In the genomic region with DNA sequence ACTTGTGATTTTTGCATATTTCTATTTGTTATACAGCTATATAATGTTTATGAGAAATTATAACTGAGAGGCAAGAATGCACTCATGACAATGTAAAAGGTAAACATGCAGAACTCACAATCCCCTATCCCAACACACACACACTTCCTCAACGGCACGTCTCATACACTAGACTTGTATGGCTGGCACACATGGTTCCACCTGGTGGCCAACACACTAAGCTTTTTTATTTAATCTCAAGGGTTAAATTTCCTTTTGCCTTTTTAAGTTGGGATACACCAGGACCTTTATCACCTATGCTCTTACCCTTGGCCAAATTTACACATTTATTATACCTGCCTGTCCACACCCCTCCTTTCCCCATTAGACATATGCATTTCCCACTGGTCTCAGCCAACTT, we compare ENCODE assay signal across 16 cellular contexts.
DNase-seq lines count a peak whose midpoint lies in the region; ATAC-seq, FAIRE-seq and TF ChIP-seq lines count a peak whose summit lies in the region.
"Had no signal": no experiment of that assay in that cellular context is flagged by ENCODE, and none has a peak within 500 bp of the region (broad histone marks: within the 10 kb centered on the region; RNA-seq: fewer than 3 reads in every experiment).

No MANE protein-coding gene starts in this region.

- H2AFZ ChIP-seq in HepG2 (ENCODE audit: low read length) = no peak overlapping the region

- TF ChIP-seq POLR2A in HepG2 (IDR thresholded peaks at IDR 0.05; ENCODE audit: insufficient read depth in 1 of 2, low read depth in 2 of 2, low read length in 2 of 2) = no peak
- no peak for TF ChIP-seq POLR2A in right lobe of liver (IDR thresholded peaks at IDR 0.05)
- TF ChIP-seq POLR2A in sigmoid colon (IDR thresholded peaks at IDR 0.05) = no peak

- H3K27ac Mint-ChIP-seq in endodermal cell = no peak overlapping the region
- no peak overlapping the region for H3K27ac Mint-ChIP-seq in stimulated activated effector memory CD8-positive, alpha-beta T cell treated with anti-CD3 and anti-CD28 coated beads, Interleukin-12 subunit alpha, Interleukin-12 subunit beta, amount 100 ng/mL, for 72 hours
- H3K27ac Mint-ChIP-seq: B cell; CD8-positive, alpha-beta T cell had no signal

- no peaks in the 10 kb centered on the region; a peak in 1 of 5 replicates for H3K27me3 ChIP-seq in HepG2 (ENCODE audit: control insufficient read depth in 1 of 2, insufficient read depth in 2 of 2, low read length in 2 of 2)
- H3K27me3 ChIP-seq in right lobe of liver = no peaks in the 10 kb centered on the region
- no peaks in the 10 kb centered on the region for H3K27me3 ChIP-seq in endodermal cell (ENCODE audit: control insufficient read depth, insufficient read depth, low read length, poor library complexity, severe bottlenecking)
- H3K27me3 ChIP-seq in sigmoid colon = no peaks in the 10 kb centered on the region
- H3K27me3 ChIP-seq: SJCRH30 had no signal

- ATAC-seq in HepG2 (no peak), right lobe of liver (no peak)
- no peak for ATAC-seq in stimulated activated effector memory CD8-positive, alpha-beta T cell treated with anti-CD3 and anti-CD28 coated beads, Interleukin-12 subunit alpha, Interleukin-12 subunit beta, amount 100 ng/mL, for 72 hours
- ATAC-seq: CD8-positive, alpha-beta T cell; K562 had no signal

- FAIRE-seq in HepG2 (lab: Jason Lieb, UNC) = no peak
- FAIRE-seq: D721Med, H54, K562 had no signal

- H3K9me3 ChIP-seq in HepG2 (ENCODE audit: low read length) (no peaks in the 10 kb centered on the region), right lobe of liver (no peaks in the 10 kb centered on the region), endodermal cell (ENCODE audit: control insufficient read depth, low read length) (peaks cover 24% of the 10 kb centered on the region), sigmoid colon (peaks cover 0 to 2% (median 0%) of the 10 kb centered on the region in 4 donors)
- H3K9me3 ChIP-seq: SJCRH30 had no signal

- intact Hi-C loops in HepG2 (cut with micrococcal nuclease; ENCODE audit: unreplicated experiment) (no loop called here), right lobe of liver (cut with DNase I) (no loop called here), sigmoid colon (cut with DNase I) (no loop called here)

- WGBS in HepG2 (ENCODE audit: low lambda C conversion rate) = 19% methylated on average over 2 of the region's 2 CpGs
- WGBS in right lobe of liver (ENCODE audit: insufficient coverage, low coverage, low lambda C conversion rate, missing lambda C conversion rate) = 44% methylated on average over 2 of the region's 2 CpGs
- 61 to 76% methylated on average over 2 of the region's 2 CpGs for WGBS in endodermal cell (ENCODE audit: insufficient coverage in 1 of 2, insufficient read length in 1 of 2), 2 experiments
- 32 to 61% methylated on average over 2 of the region's 2 CpGs for WGBS in sigmoid colon, 2 donors

- H3K4me3 Mint-ChIP-seq in endodermal cell = no peak overlapping the region
- H3K4me3 Mint-ChIP-seq in stimulated activated effector memory CD8-positive, alpha-beta T cell treated with anti-CD3 and anti-CD28 coated beads, Interleukin-12 subunit alpha, Interleukin-12 subunit beta, amount 100 ng/mL, for 72 hours = no peak overlapping the region
- H3K4me3 Mint-ChIP-seq: B cell; CD8-positive, alpha-beta T cell had no signal

- in situ Hi-C loops in HepG2 (cut with HindIII; ENCODE audit: extremely low pct_ligation_motif_present, low pct_unique_long_range_greater_than_20kb) = no loop called here

- no peaks in the 10 kb centered on the region for H3K36me3 ChIP-seq in HepG2 (replicated peaks in 1 of 2; ENCODE audit: control insufficient read depth in 1 of 2, insufficient read depth in 2 of 2, low read length in 2 of 2)
- H3K36me3 ChIP-seq in right lobe of liver = no peaks in the 10 kb centered on the region
- no peaks in the 10 kb centered on the region for H3K36me3 ChIP-seq in endodermal cell (ENCODE audit: control insufficient read depth, insufficient read depth, low read length)
- no peaks in the 10 kb centered on the region for H3K36me3 ChIP-seq in sigmoid colon
- H3K36me3 ChIP-seq: SJCRH30 had no signal

- no peak overlapping the region for H3K27ac ChIP-seq in HepG2 (ENCODE audit: extremely low read length, insufficient read depth, low read length)
- H3K27ac ChIP-seq in right lobe of liver = no peak overlapping the region
- no peak overlapping the region for H3K27ac ChIP-seq in endodermal cell (ENCODE audit: low read depth, low read length)
- no peak overlapping the region for H3K27ac ChIP-seq in sigmoid colon
- H3K27ac ChIP-seq: SJCRH30 had no signal

- H3K4me2 ChIP-seq in HepG2 (ENCODE audit: low read depth, low read length) = no peak overlapping the region

- H3K4me1 Mint-ChIP-seq in endodermal cell = peaks cover 50% of the 10 kb centered on the region
- no peaks in the 10 kb centered on the region for H3K4me1 Mint-ChIP-seq in stimulated activated effector memory CD8-positive, alpha-beta T cell treated with anti-CD3 and anti-CD28 coated beads, Interleukin-12 subunit alpha, Interleukin-12 subunit beta, amount 100 ng/mL, for 72 hours

- no peaks in the 10 kb centered on the region for H3K27me3 Mint-ChIP-seq in endodermal cell (ENCODE audit: insufficient read depth)

- H3K4me1 ChIP-seq in HepG2 (ENCODE audit: insufficient read depth, low read length) (peaks cover 38% of the 10 kb centered on the region), right lobe of liver (no peaks in the 10 kb centered on the region), endodermal cell (ENCODE audit: control insufficient read depth, insufficient read depth, low read length) (peaks cover 26% of the 10 kb centered on the region), sigmoid colon (peaks cover 0 to 56% (median 31%) of the 10 kb centered on the region in 4 donors)

- CTCF ChIA-PET in HepG2 (lab: Yijun Ruan, JAX; ENCODE audit: low intra/inter-chr PET ratio, low total read pairs) = no interaction called here

- no peak for TF ChIP-seq RAD21 in HepG2 (CRISPR knock-in tag; IDR thresholded peaks at IDR 0.05)

- TF ChIP-seq CTCF in HepG2 (CRISPR knock-in tag; IDR thresholded peaks at IDR 0.05) (no peak), right lobe of liver (IDR thresholded peaks at IDR 0.05) (no peak), endodermal cell (conservative IDR thresholded peaks at IDR 0.05) (peak; percentile 62), sigmoid colon (IDR thresholded peaks at IDR 0.05) (no peak)

- DNase-seq in HepG2 (ENCODE audit: low spot score) (no peak), right lobe of liver (no peak), NCI-H69 (lab: John Stamatoyannopoulos, UW) (peak; percentile 12), endodermal cell (no peak), MV-4-11 (lab: John Stamatoyannopoulos, UW) (no peak), sigmoid colon (no peak), NCI-H2227 treated with DMSO at 0.1 percent for 48 hours (lab: John Stamatoyannopoulos, UW) (no peak)
- DNase-seq in stimulated activated effector memory CD8-positive, alpha-beta T cell treated with anti-CD3 and anti-CD28 coated beads, Interleukin-12 subunit alpha, Interleukin-12 subunit beta, amount 100 ng/mL, for 72 hours (ENCODE audit: low spot score in 2 of 2) = no peak
- DNase-seq: CD8-positive, alpha-beta T cell; NCI-H1092; NCI-H2107; SJCRH30 had no signal

- POLR2A ChIA-PET in HepG2 (lab: Yijun Ruan, JAX) = no interaction called here

- H3K4me3 ChIP-seq in HepG2 (replicated peaks in 1 of 3; ENCODE audit: insufficient read depth in 1 of 3, low read depth in 2 of 3, low read length in 3 of 3) = no peak overlapping the region
- no peak overlapping the region for H3K4me3 ChIP-seq in right lobe of liver
- H3K4me3 ChIP-seq in endodermal cell (ENCODE audit: low read length) = no peak overlapping the region
- no peak overlapping the region for H3K4me3 ChIP-seq in sigmoid colon
- H3K4me3 ChIP-seq: K562, SJCRH30 had no signal

- no peaks in the 10 kb centered on the region for H3K79me2 ChIP-seq in HepG2 (ENCODE audit: insufficient read depth, low read length)

- peaks cover 24% of the 10 kb centered on the region for H3K36me3 Mint-ChIP-seq in endodermal cell (ENCODE audit: low read depth)
- no peaks in the 10 kb centered on the region for H3K36me3 Mint-ChIP-seq in stimulated activated effector memory CD8-positive, alpha-beta T cell treated with anti-CD3 and anti-CD28 coated beads, Interleukin-12 subunit alpha, Interleukin-12 subunit beta, amount 100 ng/mL, for 72 hours
- H3K36me3 Mint-ChIP-seq: CD8-positive, alpha-beta T cell had no signal

- no peaks in the 10 kb centered on the region for H4K20me1 ChIP-seq in HepG2 (ENCODE audit: insufficient read depth, low read length)

- TF ChIP-seq EP300 in HepG2 (IDR thresholded peaks at IDR 0.05; ENCODE audit: low read depth in 2 of 2, low read length in 2 of 2) (no peak), HepG2 (CRISPR knock-in tag; IDR thresholded peaks at IDR 0.05; ENCODE audit: borderline replicate concordance) (no peak), sigmoid colon (IDR thresholded peaks at IDR 0.05) (no peak)

- no peak overlapping the region for H3K9ac ChIP-seq in HepG2 (ENCODE audit: insufficient read depth, low read depth, low read length)
- H3K9ac ChIP-seq in endodermal cell (ENCODE audit: extremely low read depth, low read length, poor library complexity, severe bottlenecking) = no peak overlapping the region

- no TSS peak for BruUV-seq in HepG2 (replicated peaks; lab: Mats Ljungman, UMichigan)

- peaks cover 25% of the 10 kb centered on the region for H3K9me3 Mint-ChIP-seq in endodermal cell
- no peaks in the 10 kb centered on the region for H3K9me3 Mint-ChIP-seq in stimulated activated effector memory CD8-positive, alpha-beta T cell treated with anti-CD3 and anti-CD28 coated beads, Interleukin-12 subunit alpha, Interleukin-12 subunit beta, amount 100 ng/mL, for 72 hours

TF ChIP-seq in HepG2, 621 proteins besides CTCF, POLR2A, EP300 and RAD21:
- TF ChIP-seq ZNF652 (CRISPR knock-in tag; IDR thresholded peaks at IDR 0.05; ENCODE audit: borderline replicate concordance, low read depth) = 0 out of 2 replicates have a peak, but pooled peaks have one; percentile 45
- TF ChIP-seq ZNF44 (CRISPR knock-in tag; IDR thresholded peaks at IDR 0.05) = no peak
